ENCODE assay signal across 23 cellular contexts in the genomic region with DNA sequence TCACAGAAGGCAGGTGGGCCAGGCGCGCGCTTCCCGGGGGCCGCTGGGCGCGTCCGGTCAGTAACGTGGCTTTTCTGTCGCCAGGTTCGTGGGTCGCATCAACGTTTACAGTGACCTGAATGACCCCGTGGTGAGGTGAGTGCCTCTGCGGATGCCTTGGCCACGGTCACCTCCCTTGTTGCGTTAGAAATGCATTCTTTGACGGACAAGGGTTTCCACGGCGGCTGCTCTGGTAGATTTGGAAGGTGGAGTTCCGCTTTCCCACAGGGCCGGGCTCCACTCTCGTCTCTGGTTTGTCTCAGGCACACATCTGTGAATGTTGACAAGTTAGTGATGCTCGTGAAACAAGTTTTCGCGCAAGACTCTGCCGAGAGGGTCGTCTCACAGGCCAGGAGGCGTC.
"Had no signal": no experiment of that assay in that cellular context is flagged by ENCODE, and none has a peak within 500 bp of the region (broad histone marks: within the 10 kb centered on the region; RNA-seq: fewer than 3 reads in every experiment).

No MANE protein-coding gene starts in this region.

- H3K36me3 ChIP-seq: colonic mucosa, ovary had no signal

- H3K4me3 ChIP-seq: colonic mucosa, heart right ventricle, lung, ovary, right lobe of liver, spleen, testis, tibial nerve, upper lobe of right lung had no signal

- ATAC-seq: esophagus mucosa; left lobe of liver; right lobe of liver; stimulated activated memory B cell treated with anti-CD40 and anti-IgM and Interleukin-4, amounts not matched to agents 10 μg/mL and 1 μg/mL and 100 μg/mL, for 72 hours; upper lobe of right lung had no signal

- DNase-seq: caudate nucleus; colonic mucosa; dermis blood vessel endothelial cell; effector CD4-positive, alpha-beta T cell; endodermal cell; heart right ventricle; hypothalamus; mesenchymal stem cell; naive B cell; ovary; right lobe of liver; spleen; stimulated activated CD4-positive, alpha-beta T cell treated with anti-CD3 and anti-CD28 coated beads, Interleukin-15, amount 100 ng/mL, for 24 hours; stimulated activated CD4-positive, alpha-beta T cell treated with anti-CD3 and anti-CD28 coated beads, Interleukin-1b, Interleukin-23, amount 100 ng/mL, for 48 hours; stimulated activated CD4-positive, alpha-beta T cell treated with anti-CD3 and anti-CD28 coated beads, Interleukin-4, amount 100 ng/mL, for 24 hours; testis; upper lobe of right lung had no signal

- H3K9me3 ChIP-seq: colonic mucosa, heart right ventricle, neutrophil, ovary, right lobe of liver, spleen, testis, tibial nerve, upper lobe of right lung had no signal

- H3K27me3 ChIP-seq: colonic mucosa, heart right ventricle, neutrophil, ovary, right lobe of liver, spleen, testis, tibial nerve, upper lobe of right lung had no signal

- H3K4me1 ChIP-seq: colonic mucosa, right lobe of liver, testis, tibial nerve, upper lobe of right lung had no signal

- H3K27ac ChIP-seq: colonic mucosa, heart right ventricle, neutrophil, ovary, right lobe of liver, spleen, testis, tibial nerve, upper lobe of right lung had no signal
